In the genomic region with DNA sequence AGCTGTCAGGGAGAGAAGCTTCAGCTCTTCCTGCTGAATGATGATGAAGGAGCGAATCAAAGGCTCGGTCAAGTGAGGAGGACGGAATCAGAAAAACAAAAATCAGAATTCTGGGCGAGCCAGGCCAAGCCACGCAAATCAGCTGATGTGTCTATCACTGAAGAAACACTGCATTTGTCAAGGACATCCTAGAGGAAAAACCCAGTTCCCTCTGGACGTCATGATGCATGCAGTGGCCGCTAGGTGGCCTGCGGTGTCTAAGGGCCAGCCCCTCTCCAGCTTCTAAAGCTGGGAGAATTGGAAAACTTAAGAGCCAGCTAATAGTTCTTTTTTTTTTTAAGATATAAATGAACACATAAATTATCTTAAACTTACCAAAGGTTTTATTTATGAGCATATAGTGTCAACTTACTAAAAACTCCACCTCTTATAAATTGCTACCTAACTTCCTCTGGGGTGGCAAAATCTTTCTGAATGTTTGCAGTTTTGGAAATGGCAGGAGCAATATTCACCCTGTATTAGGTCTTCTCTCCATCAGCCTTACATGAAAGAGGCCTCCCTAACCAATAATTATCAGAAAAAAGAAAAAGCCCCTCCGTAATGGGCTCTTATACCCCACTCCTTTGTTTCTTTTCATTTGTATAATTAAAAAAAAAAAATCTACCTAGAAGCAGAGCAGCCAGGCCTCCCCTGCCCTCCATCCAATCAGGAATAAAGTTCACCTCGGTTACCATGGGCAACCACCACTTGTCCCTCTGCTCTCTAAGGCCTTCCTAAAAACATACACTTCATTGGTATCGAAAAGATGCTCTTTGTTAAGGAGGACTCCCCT, we compare ENCODE assay signal across 8 cellular contexts.
A peak's percentile ranks its signal among the peaks of the same experiment; 100 is the strongest.
DNase-seq lines count a peak whose midpoint lies in the region; ATAC-seq, FAIRE-seq and TF ChIP-seq lines count a peak whose summit lies in the region.

No MANE protein-coding gene starts in this region.

- no peaks in the 10 kb centered on the region for H3K27me3 Mint-ChIP-seq in CD4-positive, alpha-beta memory T cell
- peaks cover 3% of the 10 kb centered on the region for H3K27me3 Mint-ChIP-seq in chondrocyte (ENCODE audit: low read depth)

- H3K4me3 Mint-ChIP-seq in CD4-positive, alpha-beta memory T cell = peak overlapping the region in 2 of 8 donors; percentile 5 to 50
- no peak overlapping the region for H3K4me3 Mint-ChIP-seq in chondrocyte (ENCODE audit: unreplicated experiment)

- no peaks in the 10 kb centered on the region for H3K36me3 ChIP-seq in CD4-positive, alpha-beta memory T cell (ENCODE audit: insufficient read depth, low read length)

- peaks cover 8 to 26% of the 10 kb centered on the region in 2 donors for H3K36me3 Mint-ChIP-seq in CD4-positive, alpha-beta memory T cell
- peaks cover 7% of the 10 kb centered on the region for H3K36me3 Mint-ChIP-seq in chondrocyte (ENCODE audit: low read depth)

- ATAC-seq in GM21515 (IDR thresholded peaks at IDR 0.05; ENCODE audit: unreplicated experiment) (peak; percentile 62), left lobe of liver (peak; percentile 95)

- no peak overlapping the region for H3K27ac ChIP-seq in CD4-positive, alpha-beta memory T cell (ENCODE audit: low read depth, low read length)

- POLR2A ChIA-PET in CD4-positive, alpha-beta memory T cell (lab: Charles Lee; ENCODE audit: partially characterized antibody) = no interaction called here

- CTCF ChIA-PET in CD4-positive, alpha-beta memory T cell (lab: Charles Lee; ENCODE audit: partially characterized antibody) = interaction anchor here (0.8 kb wide), 1 partner anchor 9 kb away, joined by 3 read pairs; no protein-coding TSS in a partner anchor

- intact Hi-C loops in CD4-positive, alpha-beta memory T cell (cut with micrococcal nuclease) = no loop called here

- no peak overlapping the region for H3K4me3 ChIP-seq in CD4-positive, alpha-beta memory T cell (ENCODE audit: low read length in 2 of 2)

- peaks cover 17% of the 10 kb centered on the region for H3K4me1 ChIP-seq in CD4-positive, alpha-beta memory T cell (ENCODE audit: insufficient read depth, low read length)

- H3K27me3 ChIP-seq in CD4-positive, alpha-beta memory T cell (ENCODE audit: insufficient read depth, low read length) = no peaks in the 10 kb centered on the region

- H3K9me3 Mint-ChIP-seq in CD4-positive, alpha-beta memory T cell = peaks cover 0 to 47% (median 32%) of the 10 kb centered on the region in 8 donors
- peaks cover 29% of the 10 kb centered on the region for H3K9me3 Mint-ChIP-seq in chondrocyte (ENCODE audit: low read depth)

- FAIRE-seq in urothelium cell line (lab: Jason Lieb, UNC) = no peak

- peaks cover 10 to 32% (median 14%) of the 10 kb centered on the region in 4 donors for H3K4me1 Mint-ChIP-seq in CD4-positive, alpha-beta memory T cell
- no peaks in the 10 kb centered on the region for H3K4me1 Mint-ChIP-seq in chondrocyte (ENCODE audit: low read depth)

- H3K9me3 ChIP-seq in CD4-positive, alpha-beta memory T cell (ENCODE audit: control insufficient read depth in 1 of 2, low read length in 2 of 2) = no peaks in the 10 kb centered on the region

- TF ChIP-seq CTCF in chondrocyte (IDR thresholded peaks at IDR 0.05) = peak; percentile 88

- no peak for DNase-seq in CD4-positive, alpha-beta memory T cell
- peak; percentile 36 for DNase-seq in NCI-H345 (lab: John Stamatoyannopoulos, UW)
- no peak for DNase-seq in chondrocyte (ENCODE audit: low spot score)
- DNase-seq in left lobe of liver (ENCODE audit: low spot score) = peak; percentile 56
- peak; percentile 77 for DNase-seq in urothelium cell line (ENCODE audit: low spot score)
- no peak for DNase-seq in SKM-1 treated with dmso at 0.1 percent for 144 hours (lab: John Stamatoyannopoulos, UW; ENCODE audit: unreplicated experiment)
- no peak for DNase-seq in effector CD8-positive, alpha-beta T cell (lab: John Stamatoyannopoulos, UW)

- peak overlapping the region in 4 of 7 donors; percentile 29 to 52 (median 36) for H3K27ac Mint-ChIP-seq in CD4-positive, alpha-beta memory T cell
- H3K27ac Mint-ChIP-seq in chondrocyte (ENCODE audit: unreplicated experiment) = no peak overlapping the region

Comparison
In these comparisons a context has a peak if more than half of its experiments do, and no peak if none do; other contexts are left out.
1. DNase-seq: peak in NCI-H345 (single experiment), left lobe of liver (single experiment) and urothelium cell line (single experiment); none in CD4-positive, alpha-beta memory T cell (0 of 5), chondrocyte (single experiment), SKM-1 treated with dmso at 0.1 percent for 144 hours (single experiment) and effector CD8-positive, alpha-beta T cell (single experiment).